26 cellular contexts compared by ENCODE assay signal in genomic region chr4:126047114-126047513, GRCh38.
"Had no signal": no experiment of that assay in that cellular context is flagged by ENCODE, and none has a peak within 500 bp of the region (broad histone marks: within the 10 kb centered on the region; RNA-seq: fewer than 3 reads in every experiment).

No MANE protein-coding gene starts in this region.

- H3K27me3 ChIP-seq: colonic mucosa, dorsolateral prefrontal cortex, esophagus muscularis mucosa, esophagus squamous epithelium, foreskin keratinocyte, gastrocnemius medialis, gastroesophageal sphincter, heart left ventricle, heart right ventricle, hepatocyte had no signal

- H2AFZ ChIP-seq: hepatocyte had no signal

- H3K27ac Mint-ChIP-seq: dendritic cell treated with granulocyte-macrophage colony-stimulating factor and Interleukin-4, amounts not matched to agents 40 ng/mL and 50 ng/mL, for 4 days; effector memory CD8-positive, alpha-beta T cell; endodermal cell had no signal

- H3K4me3 Mint-ChIP-seq: dendritic cell treated with granulocyte-macrophage colony-stimulating factor and Interleukin-4, amounts not matched to agents 40 ng/mL and 50 ng/mL, for 4 days; effector memory CD8-positive, alpha-beta T cell; endodermal cell had no signal

- H3K4me3 ChIP-seq: colonic mucosa, coronary artery, dorsolateral prefrontal cortex, esophagus muscularis mucosa, esophagus squamous epithelium, gastrocnemius medialis, gastroesophageal sphincter, heart left ventricle, heart right ventricle, hepatocyte had no signal

- H3K27ac ChIP-seq: colonic mucosa, coronary artery, dorsolateral prefrontal cortex, epithelial cell of prostate, esophagus muscularis mucosa, esophagus squamous epithelium, foreskin keratinocyte, gastrocnemius medialis, gastroesophageal sphincter, heart left ventricle, heart right ventricle, hepatocyte had no signal

- H3K27me3 Mint-ChIP-seq: dendritic cell treated with granulocyte-macrophage colony-stimulating factor and Interleukin-4, amounts not matched to agents 40 ng/mL and 50 ng/mL, for 4 days; effector memory CD8-positive, alpha-beta T cell had no signal

- ATAC-seq: effector memory CD8-positive, alpha-beta T cell; esophagus mucosa; foreskin keratinocyte; gastrocnemius medialis; gastroesophageal sphincter; heart left ventricle; heart right ventricle had no signal

- H3K4me2 ChIP-seq: hepatocyte had no signal

- H3K4me1 Mint-ChIP-seq: endodermal cell had no signal

- H3K36me3 ChIP-seq: colonic mucosa, esophagus muscularis mucosa, esophagus squamous epithelium, gastrocnemius medialis, gastroesophageal sphincter, heart left ventricle, heart right ventricle had no signal

- DNase-seq: colonic mucosa; cortex of kidney; dermis blood vessel endothelial cell; dorsolateral prefrontal cortex; effector CD4-positive, alpha-beta T cell; effector CD8-positive, alpha-beta T cell; effector memory CD4-positive, alpha-beta T cell; effector memory CD8-positive, alpha-beta T cell; endodermal cell; erythroblast; esophagus squamous epithelium; foreskin fibroblast; foreskin keratinocyte; foreskin melanocyte; gastrocnemius medialis; glutamatergic neuron; head of caudate nucleus; heart left ventricle; heart right ventricle had no signal

- H3K9me3 Mint-ChIP-seq: endodermal cell had no signal

- H3K4me1 ChIP-seq: colonic mucosa had no signal

- H3K79me2 ChIP-seq: hepatocyte had no signal

- H3K9me3 ChIP-seq: colonic mucosa, esophagus muscularis mucosa, esophagus squamous epithelium, gastrocnemius medialis had no signal
